Comparison of ENCODE assay signal across 1 cellular context in the genomic region with DNA sequence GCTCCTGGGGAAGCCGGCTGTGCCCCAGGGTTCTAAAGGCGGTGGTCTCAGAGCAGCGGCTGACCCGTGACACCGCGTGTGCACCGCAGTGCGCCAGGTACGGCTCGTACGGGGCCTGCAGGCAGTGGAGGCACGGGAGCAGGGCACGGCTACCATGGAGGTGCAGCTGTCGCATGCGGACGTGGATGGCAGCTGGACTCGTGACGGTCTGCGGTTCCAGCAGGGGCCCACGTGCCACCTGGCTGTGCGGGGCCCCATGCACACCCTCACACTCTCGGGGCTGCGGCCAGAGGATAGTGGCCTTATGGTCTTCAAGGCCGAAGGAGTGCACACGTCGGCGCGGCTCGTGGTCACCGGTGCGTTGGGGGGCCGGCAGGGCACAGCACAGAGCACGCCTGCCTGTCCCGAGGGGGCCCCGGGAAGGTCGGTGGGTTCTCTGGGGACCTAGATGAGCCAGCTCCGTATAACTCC.
A peak's percentile ranks its signal among the peaks of the same experiment; 100 is the strongest.
TF ChIP-seq lines count a peak whose summit lies in the region.

No MANE protein-coding gene starts in this region.

TF ChIP-seq in K562, 482 proteins besides CTCF, POLR2A, EP300 and RAD21 (continued from another document and continues in another):
- TF ChIP-seq, protein P1, sequence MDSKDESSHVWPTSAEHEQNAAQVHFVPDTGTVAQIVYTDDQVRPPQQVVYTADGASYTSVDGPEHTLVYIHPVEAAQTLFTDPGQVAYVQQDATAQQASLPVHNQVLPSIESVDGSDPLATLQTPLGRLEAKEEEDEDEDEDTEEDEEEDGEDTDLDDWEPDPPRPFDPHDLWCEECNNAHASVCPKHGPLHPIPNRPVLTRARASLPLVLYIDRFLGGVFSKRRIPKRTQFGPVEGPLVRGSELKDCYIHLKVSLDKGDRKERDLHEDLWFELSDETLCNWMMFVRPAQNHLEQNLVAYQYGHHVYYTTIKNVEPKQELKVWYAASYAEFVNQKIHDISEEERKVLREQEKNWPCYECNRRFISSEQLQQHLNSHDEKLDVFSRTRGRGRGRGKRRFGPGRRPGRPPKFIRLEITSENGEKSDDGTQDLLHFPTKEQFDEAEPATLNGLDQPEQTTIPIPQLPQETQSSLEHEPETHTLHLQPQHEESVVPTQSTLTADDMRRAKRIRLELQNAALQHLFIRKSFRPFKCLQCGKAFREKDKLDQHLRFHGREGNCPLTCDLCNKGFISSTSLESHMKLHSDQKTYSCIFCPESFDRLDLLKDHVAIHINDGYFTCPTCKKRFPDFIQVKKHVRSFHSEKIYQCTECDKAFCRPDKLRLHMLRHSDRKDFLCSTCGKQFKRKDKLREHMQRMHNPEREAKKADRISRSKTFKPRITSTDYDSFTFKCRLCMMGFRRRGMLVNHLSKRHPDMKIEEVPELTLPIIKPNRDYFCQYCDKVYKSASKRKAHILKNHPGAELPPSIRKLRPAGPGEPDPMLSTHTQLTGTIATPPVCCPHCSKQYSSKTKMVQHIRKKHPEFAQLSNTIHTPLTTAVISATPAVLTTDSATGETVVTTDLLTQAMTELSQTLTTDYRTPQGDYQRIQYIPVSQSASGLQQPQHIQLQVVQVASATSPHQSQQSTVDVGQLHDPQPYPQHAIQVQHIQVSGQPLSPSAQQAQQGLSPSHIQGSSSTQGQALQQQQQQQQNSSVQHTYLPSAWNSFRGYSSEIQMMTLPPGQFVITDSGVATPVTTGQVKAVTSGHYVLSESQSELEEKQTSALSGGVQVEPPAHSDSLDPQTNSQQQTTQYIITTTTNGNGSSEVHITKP (IDR thresholded peaks at IDR 0.05; ENCODE audit: partially characterized antibody), result no peak
- TF ChIP-seq MEF2D (tag; conservative IDR thresholded peaks at IDR 0.05; ENCODE audit: low read depth), result no peak
- 0 out of 4 replicates have a peak, but pooled peaks of 1 of the 2 experiments have one; percentile 57 for TF ChIP-seq FOXA3 (CRISPR knock-in tag; conservative IDR thresholded peaks at IDR 0.05 in 1 of 2, IDR thresholded peaks at IDR 0.05 in 1 of 2)
- no peak for TF ChIP-seq TOE1 (IDR thresholded peaks at IDR 0.05; ENCODE audit: borderline replicate concordance)
- peak; percentile 39; the same call in 1 of the 2 replicates for TF ChIP-seq TOE1 (CRISPR knock-in tag; IDR thresholded peaks at IDR 0.05; ENCODE audit: borderline replicate concordance, low read depth)
- no peak for TF ChIP-seq SPI1 (IDR thresholded peaks at IDR 0.05; ENCODE audit: borderline replicate concordance, low read depth, low read length)
- TF ChIP-seq ZNF217 (CRISPR knock-in tag; IDR thresholded peaks at IDR 0.05), result no peak
- TF ChIP-seq, protein P2, sequence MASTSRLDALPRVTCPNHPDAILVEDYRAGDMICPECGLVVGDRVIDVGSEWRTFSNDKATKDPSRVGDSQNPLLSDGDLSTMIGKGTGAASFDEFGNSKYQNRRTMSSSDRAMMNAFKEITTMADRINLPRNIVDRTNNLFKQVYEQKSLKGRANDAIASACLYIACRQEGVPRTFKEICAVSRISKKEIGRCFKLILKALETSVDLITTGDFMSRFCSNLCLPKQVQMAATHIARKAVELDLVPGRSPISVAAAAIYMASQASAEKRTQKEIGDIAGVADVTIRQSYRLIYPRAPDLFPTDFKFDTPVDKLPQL (IDR thresholded peaks at IDR 0.05; ENCODE audit: extremely low read depth, insufficient read length), result no peak
- TF ChIP-seq, protein P3, sequence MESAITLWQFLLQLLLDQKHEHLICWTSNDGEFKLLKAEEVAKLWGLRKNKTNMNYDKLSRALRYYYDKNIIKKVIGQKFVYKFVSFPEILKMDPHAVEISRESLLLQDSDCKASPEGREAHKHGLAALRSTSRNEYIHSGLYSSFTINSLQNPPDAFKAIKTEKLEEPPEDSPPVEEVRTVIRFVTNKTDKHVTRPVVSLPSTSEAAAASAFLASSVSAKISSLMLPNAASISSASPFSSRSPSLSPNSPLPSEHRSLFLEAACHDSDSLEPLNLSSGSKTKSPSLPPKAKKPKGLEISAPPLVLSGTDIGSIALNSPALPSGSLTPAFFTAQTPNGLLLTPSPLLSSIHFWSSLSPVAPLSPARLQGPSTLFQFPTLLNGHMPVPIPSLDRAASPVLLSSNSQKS (CRISPR knock-in tag; IDR thresholded peaks at IDR 0.05), result no peak
- peak; percentile 75; the same call in 1 of the 2 replicates for TF ChIP-seq CBFB (CRISPR knock-in tag; IDR thresholded peaks at IDR 0.05)
- no peak for TF ChIP-seq ERF (CRISPR knock-in tag; IDR thresholded peaks at IDR 0.05)
- TF ChIP-seq, protein P4, sequence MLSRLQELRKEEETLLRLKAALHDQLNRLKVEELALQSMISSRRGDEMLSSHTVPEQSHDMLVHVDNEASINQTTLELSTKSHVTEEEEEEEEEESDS (CRISPR knock-in tag; IDR thresholded peaks at IDR 0.05), result no peak
- TF ChIP-seq MYC (IDR thresholded peaks at IDR 0.05; ENCODE audit: low read depth, low read length), result no peak
- TF ChIP-seq MYC (CRISPR knock-in tag; IDR thresholded peaks at IDR 0.05; ENCODE audit: borderline replicate concordance, low read depth), result peak; percentile 28; the same call in 1 of the 2 replicates
- TF ChIP-seq TEAD1 (CRISPR knock-in tag; IDR thresholded peaks at IDR 0.05), result peak in 1 of 2 experiments; percentile 30; a peak in 1 of 4 replicates
- TF ChIP-seq NR3C1 (CRISPR knock-in tag; IDR thresholded peaks at IDR 0.05), result 0 out of 2 replicates have a peak, but pooled peaks have one; percentile 14
- TF ChIP-seq ZNF717 (CRISPR knock-in tag; IDR thresholded peaks at IDR 0.05), result no peak
- TF ChIP-seq TEAD4 (IDR thresholded peaks at IDR 0.05; ENCODE audit: low read length), result no peak
- TF ChIP-seq TEAD4 (CRISPR knock-in tag; IDR thresholded peaks at IDR 0.05; ENCODE audit: borderline replicate concordance), result peak; percentile 79; the same call in 1 of the 2 replicates
- no peak for TF ChIP-seq ZBED1 (IDR thresholded peaks at IDR 0.05)
- peak; percentile 32 for TF ChIP-seq FIP1L1 (IDR thresholded peaks at IDR 0.05; ENCODE audit: low read depth, low read length, poor library complexity, severe bottlenecking)
- no peak for TF ChIP-seq RBM14 (IDR thresholded peaks at IDR 0.05; ENCODE audit: borderline replicate concordance, insufficient read depth, low read depth, low read length)
- TF ChIP-seq FOXP1 (CRISPR knock-in tag; IDR thresholded peaks at IDR 0.05), result peak; percentile 35; the same call in 1 of the 2 replicates
- no peak for TF ChIP-seq ATF1 (CRISPR knock-in tag; IDR thresholded peaks at IDR 0.05)
- TF ChIP-seq ATF1 (tag; IDR thresholded peaks at IDR 0.05), result no peak
- TF ChIP-seq, protein P5, sequence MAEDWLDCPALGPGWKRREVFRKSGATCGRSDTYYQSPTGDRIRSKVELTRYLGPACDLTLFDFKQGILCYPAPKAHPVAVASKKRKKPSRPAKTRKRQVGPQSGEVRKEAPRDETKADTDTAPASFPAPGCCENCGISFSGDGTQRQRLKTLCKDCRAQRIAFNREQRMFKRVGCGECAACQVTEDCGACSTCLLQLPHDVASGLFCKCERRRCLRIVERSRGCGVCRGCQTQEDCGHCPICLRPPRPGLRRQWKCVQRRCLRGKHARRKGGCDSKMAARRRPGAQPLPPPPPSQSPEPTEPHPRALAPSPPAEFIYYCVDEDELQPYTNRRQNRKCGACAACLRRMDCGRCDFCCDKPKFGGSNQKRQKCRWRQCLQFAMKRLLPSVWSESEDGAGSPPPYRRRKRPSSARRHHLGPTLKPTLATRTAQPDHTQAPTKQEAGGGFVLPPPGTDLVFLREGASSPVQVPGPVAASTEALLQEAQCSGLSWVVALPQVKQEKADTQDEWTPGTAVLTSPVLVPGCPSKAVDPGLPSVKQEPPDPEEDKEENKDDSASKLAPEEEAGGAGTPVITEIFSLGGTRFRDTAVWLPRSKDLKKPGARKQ (CRISPR knock-in tag; IDR thresholded peaks at IDR 0.05), result no peak
- no peak for TF ChIP-seq JUN (IDR thresholded peaks at IDR 0.05; ENCODE audit: borderline replicate concordance, low read depth, low read length)
- TF ChIP-seq JUN (CRISPR knock-in tag; IDR thresholded peaks at IDR 0.05; ENCODE audit: borderline replicate concordance), result 0 out of 2 replicates have a peak, but pooled peaks have one; percentile 44
- TF ChIP-seq ZSCAN29 (IDR thresholded peaks at IDR 0.05), result no peak
- TF ChIP-seq, protein P6, sequence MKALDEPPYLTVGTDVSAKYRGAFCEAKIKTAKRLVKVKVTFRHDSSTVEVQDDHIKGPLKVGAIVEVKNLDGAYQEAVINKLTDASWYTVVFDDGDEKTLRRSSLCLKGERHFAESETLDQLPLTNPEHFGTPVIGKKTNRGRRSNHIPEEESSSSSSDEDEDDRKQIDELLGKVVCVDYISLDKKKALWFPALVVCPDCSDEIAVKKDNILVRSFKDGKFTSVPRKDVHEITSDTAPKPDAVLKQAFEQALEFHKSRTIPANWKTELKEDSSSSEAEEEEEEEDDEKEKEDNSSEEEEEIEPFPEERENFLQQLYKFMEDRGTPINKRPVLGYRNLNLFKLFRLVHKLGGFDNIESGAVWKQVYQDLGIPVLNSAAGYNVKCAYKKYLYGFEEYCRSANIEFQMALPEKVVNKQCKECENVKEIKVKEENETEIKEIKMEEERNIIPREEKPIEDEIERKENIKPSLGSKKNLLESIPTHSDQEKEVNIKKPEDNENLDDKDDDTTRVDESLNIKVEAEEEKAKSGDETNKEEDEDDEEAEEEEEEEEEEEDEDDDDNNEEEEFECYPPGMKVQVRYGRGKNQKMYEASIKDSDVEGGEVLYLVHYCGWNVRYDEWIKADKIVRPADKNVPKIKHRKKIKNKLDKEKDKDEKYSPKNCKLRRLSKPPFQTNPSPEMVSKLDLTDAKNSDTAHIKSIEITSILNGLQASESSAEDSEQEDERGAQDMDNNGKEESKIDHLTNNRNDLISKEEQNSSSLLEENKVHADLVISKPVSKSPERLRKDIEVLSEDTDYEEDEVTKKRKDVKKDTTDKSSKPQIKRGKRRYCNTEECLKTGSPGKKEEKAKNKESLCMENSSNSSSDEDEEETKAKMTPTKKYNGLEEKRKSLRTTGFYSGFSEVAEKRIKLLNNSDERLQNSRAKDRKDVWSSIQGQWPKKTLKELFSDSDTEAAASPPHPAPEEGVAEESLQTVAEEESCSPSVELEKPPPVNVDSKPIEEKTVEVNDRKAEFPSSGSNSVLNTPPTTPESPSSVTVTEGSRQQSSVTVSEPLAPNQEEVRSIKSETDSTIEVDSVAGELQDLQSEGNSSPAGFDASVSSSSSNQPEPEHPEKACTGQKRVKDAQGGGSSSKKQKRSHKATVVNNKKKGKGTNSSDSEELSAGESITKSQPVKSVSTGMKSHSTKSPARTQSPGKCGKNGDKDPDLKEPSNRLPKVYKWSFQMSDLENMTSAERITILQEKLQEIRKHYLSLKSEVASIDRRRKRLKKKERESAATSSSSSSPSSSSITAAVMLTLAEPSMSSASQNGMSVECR (CRISPR knock-in tag; IDR thresholded peaks at IDR 0.05), result peak; percentile 71; the same call in 1 of the 2 replicates
- no peak for TF ChIP-seq MTF1 (CRISPR knock-in tag; IDR thresholded peaks at IDR 0.05; ENCODE audit: borderline replicate concordance)
- TF ChIP-seq MYBL2 (IDR thresholded peaks at IDR 0.05; ENCODE audit: low read depth), result no peak
- no peak for TF ChIP-seq MYBL2 (CRISPR knock-in tag; IDR thresholded peaks at IDR 0.05; ENCODE audit: borderline replicate concordance)
- TF ChIP-seq ZNF140 (CRISPR knock-in tag; IDR thresholded peaks at IDR 0.05), result no peak
- TF ChIP-seq ZNF124 (CRISPR knock-in tag; IDR thresholded peaks at IDR 0.05), result peak; percentile 82; the same call in 1 of the 2 replicates
- TF ChIP-seq, protein P7, sequence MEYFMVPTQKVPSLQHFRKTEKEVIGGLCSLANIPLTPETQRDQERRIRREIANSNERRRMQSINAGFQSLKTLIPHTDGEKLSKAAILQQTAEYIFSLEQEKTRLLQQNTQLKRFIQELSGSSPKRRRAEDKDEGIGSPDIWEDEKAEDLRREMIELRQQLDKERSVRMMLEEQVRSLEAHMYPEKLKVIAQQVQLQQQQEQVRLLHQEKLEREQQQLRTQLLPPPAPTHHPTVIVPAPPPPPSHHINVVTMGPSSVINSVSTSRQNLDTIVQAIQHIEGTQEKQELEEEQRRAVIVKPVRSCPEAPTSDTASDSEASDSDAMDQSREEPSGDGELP (CRISPR knock-in tag; IDR thresholded peaks at IDR 0.05; ENCODE audit: borderline replicate concordance), result peak; percentile 14
- TF ChIP-seq, protein P8, sequence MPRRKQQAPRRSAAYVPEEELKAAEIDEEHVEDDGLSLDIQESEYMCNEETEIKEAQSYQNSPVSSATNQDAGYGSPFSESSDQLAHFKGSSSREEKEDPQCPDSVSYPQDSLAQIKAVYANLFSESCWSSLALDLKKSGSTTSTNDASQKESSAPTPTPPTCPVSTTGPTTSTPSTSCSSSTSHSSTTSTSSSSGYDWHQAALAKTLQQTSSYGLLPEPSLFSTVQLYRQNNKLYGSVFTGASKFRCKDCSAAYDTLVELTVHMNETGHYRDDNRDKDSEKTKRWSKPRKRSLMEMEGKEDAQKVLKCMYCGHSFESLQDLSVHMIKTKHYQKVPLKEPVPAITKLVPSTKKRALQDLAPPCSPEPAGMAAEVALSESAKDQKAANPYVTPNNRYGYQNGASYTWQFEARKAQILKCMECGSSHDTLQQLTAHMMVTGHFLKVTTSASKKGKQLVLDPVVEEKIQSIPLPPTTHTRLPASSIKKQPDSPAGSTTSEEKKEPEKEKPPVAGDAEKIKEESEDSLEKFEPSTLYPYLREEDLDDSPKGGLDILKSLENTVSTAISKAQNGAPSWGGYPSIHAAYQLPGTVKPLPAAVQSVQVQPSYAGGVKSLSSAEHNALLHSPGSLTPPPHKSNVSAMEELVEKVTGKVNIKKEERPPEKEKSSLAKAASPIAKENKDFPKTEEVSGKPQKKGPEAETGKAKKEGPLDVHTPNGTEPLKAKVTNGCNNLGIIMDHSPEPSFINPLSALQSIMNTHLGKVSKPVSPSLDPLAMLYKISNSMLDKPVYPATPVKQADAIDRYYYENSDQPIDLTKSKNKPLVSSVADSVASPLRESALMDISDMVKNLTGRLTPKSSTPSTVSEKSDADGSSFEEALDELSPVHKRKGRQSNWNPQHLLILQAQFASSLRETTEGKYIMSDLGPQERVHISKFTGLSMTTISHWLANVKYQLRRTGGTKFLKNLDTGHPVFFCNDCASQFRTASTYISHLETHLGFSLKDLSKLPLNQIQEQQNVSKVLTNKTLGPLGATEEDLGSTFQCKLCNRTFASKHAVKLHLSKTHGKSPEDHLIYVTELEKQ (CRISPR knock-in tag; IDR thresholded peaks at IDR 0.05), result no peak
- TF ChIP-seq, protein P9, sequence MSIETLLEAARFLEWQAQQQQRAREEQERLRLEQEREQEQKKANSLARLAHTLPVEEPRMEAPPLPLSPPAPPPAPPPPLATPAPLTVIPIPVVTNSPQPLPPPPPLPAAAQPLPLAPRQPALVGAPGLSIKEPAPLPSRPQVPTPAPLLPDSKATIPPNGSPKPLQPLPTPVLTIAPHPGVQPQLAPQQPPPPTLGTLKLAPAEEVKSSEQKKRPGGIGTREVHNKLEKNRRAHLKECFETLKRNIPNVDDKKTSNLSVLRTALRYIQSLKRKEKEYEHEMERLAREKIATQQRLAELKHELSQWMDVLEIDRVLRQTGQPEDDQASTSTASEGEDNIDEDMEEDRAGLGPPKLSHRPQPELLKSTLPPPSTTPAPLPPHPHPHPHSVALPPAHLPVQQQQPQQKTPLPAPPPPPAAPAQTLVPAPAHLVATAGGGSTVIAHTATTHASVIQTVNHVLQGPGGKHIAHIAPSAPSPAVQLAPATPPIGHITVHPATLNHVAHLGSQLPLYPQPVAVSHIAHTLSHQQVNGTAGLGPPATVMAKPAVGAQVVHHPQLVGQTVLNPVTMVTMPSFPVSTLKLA (conservative IDR thresholded peaks at IDR 0.05), result peak in 1 of 2 experiments; percentile 24; a peak in 1 of 4 replicates
- TF ChIP-seq ZNF263 (CRISPR knock-in tag; IDR thresholded peaks at IDR 0.05; ENCODE audit: borderline replicate concordance), result peak; percentile 84
- TF ChIP-seq L3MBTL2 (IDR thresholded peaks at IDR 0.05), result peak; percentile 57
